In the genomic region with DNA sequence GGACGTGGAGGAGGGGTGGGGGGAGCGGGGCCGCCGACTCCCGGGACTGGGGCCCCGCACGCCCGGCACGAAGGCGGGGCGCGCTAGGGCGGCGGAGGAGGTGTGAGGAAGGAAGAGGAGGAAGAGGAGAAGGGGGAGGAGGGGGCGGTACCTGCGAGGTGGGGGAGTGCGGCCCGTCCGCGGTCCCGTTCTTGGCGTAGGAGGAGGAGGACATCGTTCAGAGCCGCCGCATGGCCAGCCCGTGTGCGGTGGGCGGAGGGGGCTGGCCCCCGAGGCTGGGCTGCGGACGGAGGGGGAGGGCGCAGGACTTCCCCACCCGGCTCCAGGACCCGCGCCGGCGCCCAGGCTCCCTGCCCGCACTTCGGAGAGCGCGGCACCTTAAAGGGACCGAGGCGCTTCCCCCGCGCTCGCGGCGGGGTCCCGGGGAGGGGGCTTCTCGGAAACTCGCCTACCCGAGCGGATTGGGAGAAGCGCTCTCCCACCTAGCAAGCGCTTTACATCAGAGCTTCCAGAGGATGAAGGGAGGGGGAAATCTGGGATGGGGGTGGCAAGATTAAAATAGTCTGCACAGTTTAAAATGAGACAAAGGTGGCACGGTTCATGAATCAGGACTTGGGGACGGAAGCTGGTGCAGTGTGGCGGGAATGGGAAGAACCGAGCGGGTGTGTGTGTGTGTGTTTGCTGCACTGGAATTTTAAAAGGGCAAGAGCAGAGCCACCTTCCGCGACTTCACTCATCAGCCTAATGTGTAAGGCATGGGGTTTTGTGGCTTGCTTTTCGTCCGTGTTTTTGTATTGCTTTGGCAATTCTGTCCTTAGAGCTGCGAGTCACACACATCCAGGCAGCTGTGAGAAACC, we compare ENCODE assay signal across 1 cellular context.
TF ChIP-seq lines count a peak whose summit lies in the region.

Gene CACNB4 (minus strand): TSS at position 247 of the 857 bp plus-strand sequence.

TF ChIP-seq in HEK293, 187 proteins besides CTCF, POLR2A, EP300 and RAD21 (continued from another document):
- TF ChIP-seq, protein P1, sequence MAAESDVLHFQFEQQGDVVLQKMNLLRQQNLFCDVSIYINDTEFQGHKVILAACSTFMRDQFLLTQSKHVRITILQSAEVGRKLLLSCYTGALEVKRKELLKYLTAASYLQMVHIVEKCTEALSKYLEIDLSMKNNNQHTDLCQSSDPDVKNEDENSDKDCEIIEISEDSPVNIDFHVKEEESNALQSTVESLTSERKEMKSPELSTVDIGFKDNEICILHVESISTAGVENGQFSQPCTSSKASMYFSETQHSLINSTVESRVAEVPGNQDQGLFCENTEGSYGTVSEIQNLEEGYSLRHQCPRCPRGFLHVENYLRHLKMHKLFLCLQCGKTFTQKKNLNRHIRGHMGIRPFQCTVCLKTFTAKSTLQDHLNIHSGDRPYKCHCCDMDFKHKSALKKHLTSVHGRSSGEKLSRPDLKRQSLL (tag by site-specific recombination; IDR thresholded peaks at IDR 0.05): peak; percentile 75; the same call in 1 of the 2 replicates
- TF ChIP-seq REPIN1 (tag by site-specific recombination; IDR thresholded peaks at IDR 0.05; ENCODE audit: low read depth) (no peak), ZBTB1 (tag by site-specific recombination; IDR thresholded peaks at IDR 0.05) (peak; percentile 96; the same call in 1 of the 2 replicates), ZSCAN16 (tag by site-specific recombination; IDR thresholded peaks at IDR 0.05) (0 out of 2 replicates have a peak, but pooled peaks have one; percentile 48), ZNF518A (tag by site-specific recombination; conservative IDR thresholded peaks at IDR 0.05; ENCODE audit: low read depth) (no peak), HIC1 (tag by site-specific recombination; IDR thresholded peaks at IDR 0.05) (no peak), ZNF223 (tag by site-specific recombination; IDR thresholded peaks at IDR 0.05) (no peak), KLF1 (tag by site-specific recombination; IDR thresholded peaks at IDR 0.05) (peak; percentile 78), GLI2 (tag by site-specific recombination; IDR thresholded peaks at IDR 0.05; ENCODE audit: borderline replicate concordance, low read depth) (no peak), KLF9 (tag by site-specific recombination; IDR thresholded peaks at IDR 0.05; ENCODE audit: low read depth) (peak; percentile 90), ZNF214 (tag by site-specific recombination; IDR thresholded peaks at IDR 0.05; ENCODE audit: borderline replicate concordance) (no peak)
